Comparison of ENCODE assay signal across 2 cellular contexts in the genomic region with DNA sequence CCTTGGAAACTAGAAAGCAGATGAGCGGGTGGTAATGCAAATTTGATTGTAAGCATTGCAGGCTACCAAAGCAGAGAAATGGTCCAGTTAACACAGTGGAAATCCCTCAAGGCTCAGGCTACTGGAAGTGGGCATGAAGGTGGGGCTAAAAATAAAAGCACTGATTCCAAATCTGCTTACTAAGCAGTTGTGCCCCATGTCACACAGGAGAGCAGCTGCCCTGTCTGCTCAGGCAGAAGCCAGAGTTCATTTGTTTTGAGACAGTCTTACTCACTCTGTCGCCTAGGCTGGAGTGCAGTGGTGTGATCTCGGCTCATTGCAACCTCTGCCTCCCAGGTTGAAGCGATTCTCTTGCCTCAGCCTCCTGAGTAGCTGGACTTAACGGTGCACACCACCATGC.
TF ChIP-seq lines count a peak whose summit lies in the region.

No MANE protein-coding gene starts in this region.

TF ChIP-seq in IMR-90, 13 proteins besides CTCF, POLR2A, EP300 and RAD21:
- no peak for TF ChIP-seq CHD1 (IDR thresholded peaks at IDR 0.05; ENCODE audit: low read depth, low read length)
- peak; percentile 87 for TF ChIP-seq MAFK (IDR thresholded peaks at IDR 0.05; ENCODE audit: low read depth, low read length)

TF ChIP-seq in H1, 55 proteins besides CTCF, POLR2A, EP300 and RAD21:
- TF ChIP-seq MAFK (IDR thresholded peaks at IDR 0.05; ENCODE audit: low read depth, low read length) (peak; percentile 30; the same call in 1 of the 2 replicates), TEAD4 (IDR thresholded peaks at IDR 0.05; ENCODE audit: low read depth, low read length) (no peak)
